10 cellular contexts compared by ENCODE assay signal in genomic region chrX:16138108-16138427, GRCh38. TPM values are rescaled to one million over a fixed set of nuclear protein-coding genes. Genes with fewer than 3 reads are reported as not detected.
DNase-seq lines count a peak whose midpoint lies in the region; ATAC-seq and TF ChIP-seq lines count a peak whose summit lies in the region.
"Had no signal": no experiment of that assay in that cellular context is flagged by ENCODE, and none has a peak within 500 bp of the region (broad histone marks: within the 10 kb centered on the region; RNA-seq: fewer than 3 reads in every experiment).

No MANE protein-coding gene starts in this region.

- peaks cover 0 to 2% of the 10 kb centered on the region in 2 donors for H3K4me1 Mint-ChIP-seq in effector memory CD8-positive, alpha-beta T cell (ENCODE audit: low read depth in 2 of 2)
- H3K4me1 Mint-ChIP-seq: activated CD4-positive, alpha-beta T cell treated with anti-CD3 and anti-CD28 coated beads, Interleukin-2, amount 10 ng/mL, durations not matched to agents 7 days and 5 days had no signal

- peak; percentile 16 for TF ChIP-seq CTCF in osteoblast (IDR thresholded peaks at IDR 0.05; ENCODE audit: extremely low read depth, low read depth, low read length)
- no peak for TF ChIP-seq CTCF in Peyer's patch (IDR thresholded peaks at IDR 0.05)

- no peak overlapping the region for H2AFZ ChIP-seq in osteoblast (ENCODE audit: low read length)

- peaks cover 26% of the 10 kb centered on the region for H3K27me3 ChIP-seq in osteoblast (ENCODE audit: insufficient read depth, low read length)
- H3K27me3 ChIP-seq in Peyer's patch = no peaks in the 10 kb centered on the region

- H3K36me3 Mint-ChIP-seq in activated naive CD4-positive, alpha-beta T cell treated with anti-CD3 and anti-CD28 coated beads, Interleukin-2, amount 50 U/mL, for 72 hours = no peaks in the 10 kb centered on the region
- no peaks in the 10 kb centered on the region for H3K36me3 Mint-ChIP-seq in effector memory CD8-positive, alpha-beta T cell (ENCODE audit: insufficient read depth)

- H3K4me3 ChIP-seq in osteoblast (ENCODE audit: insufficient read depth, low read length) = no peak overlapping the region
- H3K4me3 ChIP-seq in Peyer's patch = no peak overlapping the region

- H3K79me2 ChIP-seq in osteoblast (ENCODE audit: insufficient read depth, low read length) = no peaks in the 10 kb centered on the region

- no peaks in the 10 kb centered on the region for H3K9me3 Mint-ChIP-seq in activated naive CD4-positive, alpha-beta T cell treated with anti-CD3 and anti-CD28 coated beads, Interleukin-2, amount 50 U/mL, for 72 hours
- H3K9me3 Mint-ChIP-seq in effector memory CD8-positive, alpha-beta T cell = no peaks in the 10 kb centered on the region
- H3K9me3 Mint-ChIP-seq: activated CD4-positive, alpha-beta T cell treated with anti-CD3 and anti-CD28 coated beads, Interleukin-2, amount 10 ng/mL, durations not matched to agents 7 days and 5 days; dendritic cell treated with granulocyte-macrophage colony-stimulating factor and Interleukin-4, amounts not matched to agents 40 ng/mL and 50 ng/mL, for 4 days had no signal

- H3K4me2 ChIP-seq in osteoblast (ENCODE audit: insufficient read depth, low read length) = no peak overlapping the region

- no peaks in the 10 kb centered on the region for H3K36me3 ChIP-seq in osteoblast (ENCODE audit: insufficient read depth, low read length)
- no peaks in the 10 kb centered on the region for H3K36me3 ChIP-seq in Peyer's patch

- no peaks in the 10 kb centered on the region for H4K20me1 ChIP-seq in osteoblast (ENCODE audit: insufficient read depth, low read length)

- no peak overlapping the region for H3K4me3 Mint-ChIP-seq in effector memory CD8-positive, alpha-beta T cell
- H3K4me3 Mint-ChIP-seq: activated CD4-positive, alpha-beta T cell treated with anti-CD3 and anti-CD28 coated beads, Interleukin-2, amount 10 ng/mL, durations not matched to agents 7 days and 5 days; dendritic cell treated with granulocyte-macrophage colony-stimulating factor and Interleukin-4, amounts not matched to agents 40 ng/mL and 50 ng/mL, for 4 days had no signal

- H3K4me1 ChIP-seq in osteoblast (ENCODE audit: insufficient read depth, low read length) (no peaks in the 10 kb centered on the region), Peyer's patch (no peaks in the 10 kb centered on the region)

- H3K27ac ChIP-seq in osteoblast (ENCODE audit: low read depth, low read length) (no peak overlapping the region), Peyer's patch (no peak overlapping the region)

- H3K9me3 ChIP-seq in osteoblast (ENCODE audit: low read depth, low read length) (no peaks in the 10 kb centered on the region), Peyer's patch (no peaks in the 10 kb centered on the region)

- H3K27ac Mint-ChIP-seq in activated naive CD4-positive, alpha-beta T cell treated with anti-CD3 and anti-CD28 coated beads, Interleukin-2, amount 50 U/mL, for 72 hours = no peak overlapping the region
- no peak overlapping the region for H3K27ac Mint-ChIP-seq in effector memory CD8-positive, alpha-beta T cell
- H3K27ac Mint-ChIP-seq: activated CD4-positive, alpha-beta T cell treated with anti-CD3 and anti-CD28 coated beads, Interleukin-2, amount 10 ng/mL, durations not matched to agents 7 days and 5 days; dendritic cell treated with granulocyte-macrophage colony-stimulating factor and Interleukin-4, amounts not matched to agents 40 ng/mL and 50 ng/mL, for 4 days had no signal

- peaks cover 5 to 16% of the 10 kb centered on the region in 2 donors for H3K27me3 Mint-ChIP-seq in effector memory CD8-positive, alpha-beta T cell

- ATAC-seq in HG02623 (IDR thresholded peaks at IDR 0.05; ENCODE audit: unreplicated experiment) = peak; percentile 35
- ATAC-seq in activated naive CD4-positive, alpha-beta T cell treated with anti-CD3 and anti-CD28 coated beads, Interleukin-2, amount 50 U/mL, for 72 hours = no peak
- ATAC-seq in effector memory CD8-positive, alpha-beta T cell (replicated peaks) = no peak

- DNase-seq in NOMO-1 (lab: John Stamatoyannopoulos, UW; ENCODE audit: unreplicated experiment in 2 of 2) (peak; percentile 21 to 57), NOMO-1 treated with dmso at 0.1 percent for 144 hours (lab: John Stamatoyannopoulos, UW; ENCODE audit: unreplicated experiment) (no peak), RPMI8226 (peak; percentile 8), osteoblast (ENCODE audit: insufficient read length, low spot score, missing footprints) (no peak), Peyer's patch (no peak)
- no peak for DNase-seq in activated naive CD4-positive, alpha-beta T cell treated with anti-CD3 and anti-CD28 coated beads, Interleukin-2, amount 50 U/mL, for 72 hours (ENCODE audit: low spot score in 2 of 2)
- no peak for DNase-seq in effector memory CD8-positive, alpha-beta T cell
- DNase-seq: activated CD4-positive, alpha-beta T cell treated with anti-CD3 and anti-CD28 coated beads, Interleukin-2, amount 10 ng/mL, durations not matched to agents 7 days and 5 days had no signal

- no peak for TF ChIP-seq POLR2A in Peyer's patch (IDR thresholded peaks at IDR 0.05)

RNA-seq across cellular contexts. Expression of gene GRPR, which starts 14.7 kb away (rescaled TPM):
- total RNA-seq in osteoblast (not detected in 2 replicates), Peyer's patch (not detected)
- not detected for total RNA-seq in activated naive CD4-positive, alpha-beta T cell treated with anti-CD3 and anti-CD28 coated beads, Interleukin-2, amount 50 U/mL, for 72 hours

RNA-seq across cellular contexts. Expression of gene MAGEB17, which starts 29.2 kb away (rescaled TPM):
- not detected in 2 replicates for total RNA-seq in osteoblast
- not detected for total RNA-seq in activated naive CD4-positive, alpha-beta T cell treated with anti-CD3 and anti-CD28 coated beads, Interleukin-2, amount 50 U/mL, for 72 hours
- not detected for total RNA-seq in Peyer's patch
- total RNA-seq: activated CD4-positive, alpha-beta T cell treated with anti-CD3 and anti-CD28 coated beads, Interleukin-2, amount 10 ng/mL, durations not matched to agents 7 days and 5 days had no signal

Comparison
In these comparisons a context has a peak if more than half of its experiments do, and no peak if none do; other contexts are left out.
1. DNase-seq: peak in NOMO-1 (2 of 2) and RPMI8226 (single experiment); none in NOMO-1 treated with dmso at 0.1 percent for 144 hours (single experiment), osteoblast (single experiment), activated naive CD4-positive, alpha-beta T cell treated with anti-CD3 and anti-CD28 coated beads, Interleukin-2, amount 50 U/mL, for 72 hours (0 of 2), Peyer's patch (0 of 3) and effector memory CD8-positive, alpha-beta T cell (0 of 3).